ENCODE assay signal across 8 cellular contexts in genomic region chr14:74018704-74019407, GRCh38. TPM values are rescaled to one million over a fixed set of nuclear protein-coding genes. Genes with fewer than 3 reads are reported as not detected.
DNase-seq lines count a peak whose midpoint lies in the region; ATAC-seq and TF ChIP-seq lines count a peak whose summit lies in the region.

TSS of gene BBOF1 (plus strand) at chr14:74019349. CDS start at chr14:74019479, 130 bp downstream.
TSS of gene ENTPD5 (minus strand) at chr14:74019288. CDS start at chr14:73988102, 31,186 bp downstream.

- intact Hi-C loops in PC-3 (cut with micrococcal nuclease), result loop anchor here (1.0 to 2.0 kb wide), 3 partner anchors 40 to 69 kb away; partner anchors contain the start of genes COQ6 and FAM161B

- no peaks in the 10 kb centered on the region for H3K9me3 Mint-ChIP-seq in activated T-cell treated with anti-CD3 and anti-CD28 coated beads, Interleukin-2, amount 50 U/mL, for 24 hours

- BruUV-seq in PC-3 (replicated peaks; lab: Mats Ljungman, UMichigan), result TSS peak; percentile 59

- H3K79me2 ChIP-seq in PC-3 (ENCODE audit: low read length), result no peaks in the 10 kb centered on the region

- no peaks in the 10 kb centered on the region for H3K27me3 Mint-ChIP-seq in activated T-cell treated with anti-CD3 and anti-CD28 coated beads, Interleukin-2, amount 50 U/mL, for 24 hours

- H3K9me2 ChIP-seq in PC-3 (replicated peaks; ENCODE audit: low read length), result no peaks in the 10 kb centered on the region

- ATAC-seq in GM21526 (IDR thresholded peaks at IDR 0.05; ENCODE audit: low FRiP score, unreplicated experiment) (peak; percentile 84), PC-3 (peak; percentile 87)

- H2AFZ ChIP-seq in PC-3 (ENCODE audit: low read length), result peak within 1 kb of the TSS; percentile 90

- H3K36me3 ChIP-seq in PC-3 (ENCODE audit: low read depth, low read length) (no peaks in the 10 kb centered on the region), esophagus (ENCODE audit: control insufficient read depth in 2 of 2, insufficient read depth in 2 of 2, low read length in 1 of 2) (no peaks in the 10 kb centered on the region), muscle layer of duodenum (ENCODE audit: control insufficient read depth in 1 of 2, insufficient read depth in 2 of 2, low read length in 2 of 2) (peaks cover 0 to 11% of the 10 kb centered on the region in 2 donors)

- H3K4me3 Mint-ChIP-seq in activated T-cell treated with anti-CD3 and anti-CD28 coated beads, Interleukin-2, amount 50 U/mL, for 24 hours, result peak within 1 kb of the TSS; percentile 89

- no peaks in the 10 kb centered on the region for H3F3A ChIP-seq in PC-3 (ENCODE audit: low read length, unreplicated experiment)

- H3K4me1 ChIP-seq in PC-3 (ENCODE audit: insufficient read depth, low read length), result peaks cover 12% of the 10 kb centered on the region; the same call in 1 of the 2 replicates
- H3K4me1 ChIP-seq in esophagus (ENCODE audit: control insufficient read depth in 2 of 2, insufficient read depth in 2 of 2, low read length in 1 of 2), result no peaks in the 10 kb centered on the region
- peaks cover 0 to 11% of the 10 kb centered on the region in 2 donors for H3K4me1 ChIP-seq in muscle layer of duodenum (ENCODE audit: control insufficient read depth in 1 of 2, insufficient read depth in 2 of 2, low read length in 2 of 2)

- no peaks in the 10 kb centered on the region for H4K20me1 ChIP-seq in PC-3 (ENCODE audit: low read length)

- H3K27ac ChIP-seq in PC-3 (ENCODE audit: low read length) (peak within 1 kb of the TSS; percentile 71), esophagus (ENCODE audit: low read depth in 2 of 2, low read length in 1 of 2) (peak within 1 kb of the TSS; percentile 93 to 97), muscle layer of duodenum (ENCODE audit: low read length) (peak within 1 kb of the TSS; percentile 93)

- CTCF ChIA-PET in PC-3 (lab: Charles Lee), result interaction anchor here (0.6 kb wide), 2 partner anchors 42 to 67 kb away, joined by 3 to 6 read pairs; no protein-coding TSS in a partner anchor

- peak within 1 kb of the TSS; percentile 75 for H3K4me3 ChIP-seq in PC-3 (ENCODE audit: low read length)
- H3K4me3 ChIP-seq in esophagus (ENCODE audit: low read depth in 1 of 2, low read length in 2 of 2), result peak within 1 kb of the TSS; percentile 63 to 71
- H3K4me3 ChIP-seq in muscle layer of duodenum (ENCODE audit: low read depth in 1 of 2, low read length in 2 of 2), result peak within 1 kb of the TSS; percentile 69 to 83

- peak within 1 kb of the TSS; percentile 96 for H3K4me2 ChIP-seq in PC-3 (ENCODE audit: low read length)

- POLR2A ChIA-PET in PC-3 (lab: Charles Lee; ENCODE audit: unreplicated experiment), result interaction anchor here (0.6 to 0.7 kb wide), 4 partner anchors 45 to 1517 kb away, joined by 3 to 4 read pairs (median 4); no protein-coding TSS in a partner anchor

- H3K27me3 ChIP-seq in PC-3 (ENCODE audit: low read length) (no peaks in the 10 kb centered on the region), esophagus (ENCODE audit: control insufficient read depth in 1 of 2, insufficient read depth in 2 of 2, low read length in 2 of 2) (no peaks in the 10 kb centered on the region), muscle layer of duodenum (ENCODE audit: low read depth, low read length) (no peaks in the 10 kb centered on the region)

- 0% methylated on average over 73 to 86 of the region's 86 CpGs for WGBS in esophagus, 2 donors

- H3K9me3 ChIP-seq in PC-3 (ENCODE audit: low read length) (no peaks in the 10 kb centered on the region), esophagus (ENCODE audit: control insufficient read depth in 2 of 2, insufficient read depth in 1 of 2, low read depth in 1 of 2, low read length in 1 of 2) (no peaks in the 10 kb centered on the region), muscle layer of duodenum (ENCODE audit: control insufficient read depth in 1 of 2, low read length in 2 of 2) (no peaks in the 10 kb centered on the region)

- H3K9ac ChIP-seq in PC-3 (ENCODE audit: low read length), result peak within 1 kb of the TSS; percentile 82

- H3K27ac Mint-ChIP-seq in activated T-cell treated with anti-CD3 and anti-CD28 coated beads, Interleukin-2, amount 50 U/mL, for 24 hours, result peak within 1 kb of the TSS; percentile 97

- peak; percentile 99 for DNase-seq in D341Med (ENCODE audit: low spot score)
- DNase-seq in HuH-7.5 (ENCODE audit: low spot score), result peak; percentile 84
- DNase-seq in PC-3, result peak; percentile 93
- DNase-seq in activated T-cell treated with anti-CD3 and anti-CD28 coated beads, Interleukin-2, amount 50 U/mL, for 24 hours, result peak; percentile 89
- DNase-seq in stimulated activated CD8-positive, alpha-beta memory T cell treated with anti-CD3 and anti-CD28 coated beads, Interleukin-7, amount 100 ng/mL, for 1 hour (ENCODE audit: low read depth in 2 of 2), result peak; percentile 64 to 65

- TF ChIP-seq CTCF in PC-3 (conservative IDR thresholded peaks at IDR 0.05; ENCODE audit: low read depth, low read length), result no peak

- peaks cover 14% of the 10 kb centered on the region for H3K4me1 Mint-ChIP-seq in activated T-cell treated with anti-CD3 and anti-CD28 coated beads, Interleukin-2, amount 50 U/mL, for 24 hours (ENCODE audit: low read depth)

- H3K36me3 Mint-ChIP-seq in activated T-cell treated with anti-CD3 and anti-CD28 coated beads, Interleukin-2, amount 50 U/mL, for 24 hours (ENCODE audit: low read depth), result peaks cover 13% of the 10 kb centered on the region

RNA-seq across cellular contexts. Expression of gene BBOF1, which starts in this region (rescaled TPM):
- total RNA-seq in PC-3 (2014; rRNA removed), result 1.5 and 3.9 TPM in 2 replicates
- polyA plus RNA-seq in esophagus, result 1 to 10 TPM; 2.4 TPM

RNA-seq across cellular contexts. Expression of gene ENTPD5, which starts in this region (rescaled TPM):
- 7.9 and 11.2 TPM in 2 replicates for total RNA-seq in PC-3 (2014; rRNA removed)
- polyA plus RNA-seq in esophagus, result 1 to 10 TPM; 8.1 to 8.3 TPM

Comparison
In these comparisons a context has a peak if more than half of its experiments do, and no peak if none do; other contexts are left out.
1. Peak in every context shown above with its lines: DNase-seq, ATAC-seq, H3K4me3 ChIP-seq and H3K27ac ChIP-seq.